In genomic region chr6:166488701-166489100, GRCh38 we compare ENCODE assay signal across 12 cellular contexts.
DNase-seq lines count a peak whose midpoint lies in the region; ATAC-seq lines count a peak whose summit lies in the region.
"Had no signal": no experiment of that assay in that cellular context is flagged by ENCODE, and none has a peak within 500 bp of the region (broad histone marks: within the 10 kb centered on the region; RNA-seq: fewer than 3 reads in every experiment).

No MANE protein-coding gene starts in this region.

- H3K4me3 ChIP-seq in muscle layer of duodenum (ENCODE audit: low read depth in 1 of 2, low read length in 2 of 2): peak overlapping the region in 1 of 2 donors; percentile 19
- H3K4me3 ChIP-seq in thymus (ENCODE audit: low read length): no peak overlapping the region
- H3K4me3 ChIP-seq: ascending aorta, ovary had no signal

- peaks cover 18% of the 10 kb centered on the region for H3K4me1 Mint-ChIP-seq in activated T-cell treated with anti-CD3 and anti-CD28 coated beads, Interleukin-2, amount 50 U/mL, for 72 hours (ENCODE audit: low read depth)

- H3K4me3 Mint-ChIP-seq in activated T-cell treated with anti-CD3 and anti-CD28 coated beads, Interleukin-2, amount 50 U/mL, for 72 hours: peak overlapping the region; percentile 81

- H3K27me3 ChIP-seq in muscle layer of duodenum (ENCODE audit: low read depth, low read length) (no peaks in the 10 kb centered on the region), thymus (ENCODE audit: control insufficient read depth, insufficient read depth) (no peaks in the 10 kb centered on the region)
- H3K27me3 ChIP-seq: ascending aorta, ovary had no signal

- H3K27ac ChIP-seq in caudate nucleus (ENCODE audit: low read depth, low read length) (peak overlapping the region; percentile 52), muscle layer of duodenum (ENCODE audit: low read length) (peak overlapping the region; percentile 62), thymus (ENCODE audit: low read depth) (peak overlapping the region; percentile 94)
- H3K27ac ChIP-seq: ascending aorta, ovary had no signal

- no peaks in the 10 kb centered on the region for H3K4me1 ChIP-seq in muscle layer of duodenum (ENCODE audit: control insufficient read depth in 1 of 2, insufficient read depth in 2 of 2, low read length in 2 of 2)
- peaks cover 5% of the 10 kb centered on the region for H3K4me1 ChIP-seq in thymus (ENCODE audit: control insufficient read depth, insufficient read depth, low read length)
- H3K4me1 ChIP-seq: ascending aorta had no signal

- peak overlapping the region; percentile 88 for H3K27ac Mint-ChIP-seq in activated T-cell treated with anti-CD3 and anti-CD28 coated beads, Interleukin-2, amount 50 U/mL, for 72 hours

- peaks cover 11 to 20% of the 10 kb centered on the region in 2 donors for H3K36me3 Mint-ChIP-seq in activated T-cell treated with anti-CD3 and anti-CD28 coated beads, Interleukin-2, amount 50 U/mL, for 72 hours (ENCODE audit: insufficient read depth in 2 of 2)

- WGBS in thymus: 98% methylated on average over 13 of the region's 13 CpGs

- H3K9me3 ChIP-seq in muscle layer of duodenum (ENCODE audit: control insufficient read depth in 1 of 2, low read length in 2 of 2): no peaks in the 10 kb centered on the region
- peaks cover 2% of the 10 kb centered on the region for H3K9me3 ChIP-seq in thymus (ENCODE audit: control insufficient read depth)
- H3K9me3 ChIP-seq: ascending aorta, ovary had no signal

- no peak for DNase-seq in activated T-cell treated with anti-CD3 and anti-CD28 coated beads, Interleukin-2, amount 50 U/mL, for 72 hours
- DNase-seq in activated T-cell treated with anti-CD3 and anti-CD28 coated beads for 4 hours (no peak), caudate nucleus (lab: John Stamatoyannopoulos, UW) (peak in 2 of 61 donors; percentile 22 to 29)
- no peak for DNase-seq in effector CD8-positive, alpha-beta T cell (lab: John Stamatoyannopoulos, UW)
- DNase-seq: HCEC 1CT, SHP77 treated with DMSO at 0.1 percent for 48 hours had no signal

- ATAC-seq in activated T-cell treated with anti-CD3 and anti-CD28 coated beads, Interleukin-2, amount 50 U/mL, for 72 hours (replicated peaks in 1 of 2): no peak
- ATAC-seq in HG03571 (IDR thresholded peaks at IDR 0.05; ENCODE audit: unreplicated experiment) (no peak), GM21529 (IDR thresholded peaks at IDR 0.05; ENCODE audit: unreplicated experiment) (no peak)

- no peaks in the 10 kb centered on the region for H3K27me3 Mint-ChIP-seq in activated T-cell treated with anti-CD3 and anti-CD28 coated beads, Interleukin-2, amount 50 U/mL, for 72 hours (ENCODE audit: low read depth)

- peaks cover 3 to 7% of the 10 kb centered on the region in 2 donors for H3K9me3 Mint-ChIP-seq in activated T-cell treated with anti-CD3 and anti-CD28 coated beads, Interleukin-2, amount 50 U/mL, for 72 hours

- H3K36me3 ChIP-seq in muscle layer of duodenum (ENCODE audit: control insufficient read depth in 1 of 2, insufficient read depth in 2 of 2, low read length in 2 of 2) (peaks cover 0 to 32% of the 10 kb centered on the region in 2 donors), thymus (ENCODE audit: control insufficient read depth, insufficient read depth) (no peaks in the 10 kb centered on the region)
- H3K36me3 ChIP-seq: ovary had no signal
